Comparison of ENCODE assay signal across 6 cellular contexts in the genomic region with DNA sequence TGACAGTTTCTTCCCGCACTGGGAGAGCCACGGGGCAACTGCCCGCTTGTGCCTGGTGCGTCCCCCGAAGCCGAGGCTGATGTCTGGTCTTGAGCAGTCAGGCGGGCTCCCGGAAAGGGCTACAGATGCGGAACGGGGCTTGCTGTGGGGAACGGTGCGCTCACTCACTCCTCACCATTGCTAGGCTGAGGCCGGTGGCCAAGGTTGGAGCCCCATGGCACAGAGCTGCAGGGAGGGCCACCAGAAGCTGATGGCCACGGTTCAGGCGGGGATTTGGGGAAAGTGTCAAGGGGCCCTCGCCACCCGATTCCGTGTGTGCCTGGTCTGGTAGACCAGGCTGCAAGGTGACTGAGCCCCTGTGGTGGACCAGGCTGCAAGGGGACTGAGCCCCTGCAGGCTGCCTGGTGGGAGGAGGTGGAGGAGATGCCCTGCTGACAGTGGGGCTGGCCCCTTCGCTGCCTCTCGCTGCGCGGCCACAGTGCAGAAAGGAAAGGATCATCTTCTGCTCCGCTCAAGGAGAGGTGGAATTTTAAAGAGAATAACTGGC.
"Had no signal": no experiment of that assay in that cellular context is flagged by ENCODE, and none has a peak within 500 bp of the region (broad histone marks: within the 10 kb centered on the region; RNA-seq: fewer than 3 reads in every experiment).

No MANE protein-coding gene starts in this region.

- DNase-seq: IMR-90, KBM-7, KG1 had no signal

- H3K4me1 Mint-ChIP-seq: IgD-negative memory B cell had no signal

- H3K27me3 Mint-ChIP-seq: IgD-negative memory B cell had no signal

- H3K4me3 Mint-ChIP-seq: IgD-negative memory B cell had no signal

- H3K27ac ChIP-seq: HL-60 had no signal

- H3K27ac Mint-ChIP-seq: IgD-negative memory B cell had no signal

- H3K36me3 Mint-ChIP-seq: IgD-negative memory B cell had no signal

- H3K4me3 ChIP-seq: K562 had no signal

- H3K9me3 Mint-ChIP-seq: IgD-negative memory B cell had no signal
